In the genomic region with DNA sequence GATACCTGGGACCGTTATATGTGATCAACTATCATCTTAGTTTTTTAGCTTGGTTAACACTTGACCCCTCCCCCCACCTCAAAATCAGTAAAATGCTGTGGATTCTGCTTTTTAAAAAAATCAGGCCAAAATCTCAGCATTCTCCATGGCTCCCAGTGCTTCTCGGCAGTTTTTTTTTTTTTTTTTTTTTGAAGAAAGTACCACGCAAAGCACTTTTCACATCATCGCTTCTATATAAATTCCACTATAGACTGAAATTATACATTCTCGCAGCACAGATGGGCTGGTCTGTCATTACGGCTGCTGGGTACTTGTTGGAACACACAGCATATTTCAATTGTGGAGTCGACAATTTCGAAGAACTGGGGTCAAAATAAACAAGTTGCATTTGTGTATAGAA, we compare ENCODE assay signal across 12 cellular contexts.
DNase-seq lines count a peak whose midpoint lies in the region; ATAC-seq and TF ChIP-seq lines count a peak whose summit lies in the region.
"Had no signal": no experiment of that assay in that cellular context is flagged by ENCODE, and none has a peak within 500 bp of the region (broad histone marks: within the 10 kb centered on the region; RNA-seq: fewer than 3 reads in every experiment).

No MANE protein-coding gene starts in this region.

- H3K4me1 ChIP-seq in breast epithelium (peaks cover 16 to 42% of the 10 kb centered on the region in 2 donors), muscle layer of colon (ENCODE audit: insufficient read depth, low read length) (peaks cover 80% of the 10 kb centered on the region), tibial nerve (peaks cover 8 to 86% (median 70%) of the 10 kb centered on the region in 4 donors)

- H3K27me3 ChIP-seq in breast epithelium (no peaks in the 10 kb centered on the region), muscle layer of colon (ENCODE audit: control insufficient read depth in 1 of 2, insufficient read depth in 2 of 2, low read length in 2 of 2) (no peaks in the 10 kb centered on the region), tibial nerve (no peaks in the 10 kb centered on the region)

- no peaks in the 10 kb centered on the region for H3K36me3 ChIP-seq in breast epithelium
- H3K36me3 ChIP-seq in muscle layer of colon (ENCODE audit: insufficient read depth, low read length), result peaks cover 10% of the 10 kb centered on the region
- peaks cover 0 to 9% (median 0%) of the 10 kb centered on the region in 3 donors for H3K36me3 ChIP-seq in tibial nerve

- H3K9me3 ChIP-seq in breast epithelium, result no peaks in the 10 kb centered on the region
- H3K9me3 ChIP-seq in muscle layer of colon (ENCODE audit: low read length), result no peaks in the 10 kb centered on the region
- no peaks in the 10 kb centered on the region for H3K9me3 ChIP-seq in tibial nerve

- TF ChIP-seq CTCF in breast epithelium (IDR thresholded peaks at IDR 0.05) (no peak), tibial nerve (IDR thresholded peaks at IDR 0.05) (no peak)

- TF ChIP-seq POLR2A in breast epithelium (IDR thresholded peaks at IDR 0.05) (no peak), tibial nerve (IDR thresholded peaks at IDR 0.05) (no peak)

- 21 to 30% methylated on average over 8 of the region's 8 CpGs for WGBS in tibial nerve, 2 donors

- peak; percentile 61 for DNase-seq in NCI-H2227 (lab: John Stamatoyannopoulos, UW; ENCODE audit: unreplicated experiment)
- no peak for DNase-seq in NCI-H2227 treated with DMSO at 0.1 percent for 48 hours (lab: John Stamatoyannopoulos, UW)
- no peak for DNase-seq in breast epithelium (ENCODE audit: low spot score in 2 of 2)
- no peak for DNase-seq in tibial nerve (ENCODE audit: low spot score in 2 of 2)
- DNase-seq in NCI-H526 treated with DMSO at 0.1 percent for 48 hours (lab: John Stamatoyannopoulos, UW), result no peak
- DNase-seq in pons (ENCODE audit: low spot score), result no peak
- DNase-seq: NCI-H2081 treated with DMSO at 0.1 percent for 48 hours, OCI-M1, T-helper 9 cell had no signal

- H3K9ac ChIP-seq in muscle layer of colon (ENCODE audit: low read length), result peak overlapping the region; percentile 42

- H3K4me3 ChIP-seq in breast epithelium (peak overlapping the region in 2 of 3 donors; percentile 85 to 98), muscle layer of colon (ENCODE audit: low read depth in 1 of 2, low read length in 2 of 2) (peak overlapping the region in 1 of 2 donors; percentile 59), tibial nerve (peak overlapping the region in 3 of 4 donors; percentile 1 to 95 (median 2))

- H3K27ac ChIP-seq in breast epithelium, result peak overlapping the region; percentile 99 to 100
- peak overlapping the region; percentile 96 for H3K27ac ChIP-seq in muscle layer of colon (ENCODE audit: low read depth, low read length)
- H3K27ac ChIP-seq in tibial nerve, result peak overlapping the region; percentile 73 to 99 (median 94)

- no peak for TF ChIP-seq EP300 in tibial nerve (IDR thresholded peaks at IDR 0.05)

- ATAC-seq in HG03565 (IDR thresholded peaks at IDR 0.05; ENCODE audit: unreplicated experiment), result no peak
- ATAC-seq: stimulated activated effector memory CD8-positive, alpha-beta T cell treated with anti-CD3 and anti-CD28 coated beads, Interleukin-12 subunit alpha, Interleukin-12 subunit beta, amount 100 ng/mL, for 72 hours had no signal

- intact Hi-C loops in breast epithelium (cut with DNase I; ENCODE audit: low total_unique reads), result no loop called here
